8 cellular contexts compared by ENCODE assay signal in the genomic region with DNA sequence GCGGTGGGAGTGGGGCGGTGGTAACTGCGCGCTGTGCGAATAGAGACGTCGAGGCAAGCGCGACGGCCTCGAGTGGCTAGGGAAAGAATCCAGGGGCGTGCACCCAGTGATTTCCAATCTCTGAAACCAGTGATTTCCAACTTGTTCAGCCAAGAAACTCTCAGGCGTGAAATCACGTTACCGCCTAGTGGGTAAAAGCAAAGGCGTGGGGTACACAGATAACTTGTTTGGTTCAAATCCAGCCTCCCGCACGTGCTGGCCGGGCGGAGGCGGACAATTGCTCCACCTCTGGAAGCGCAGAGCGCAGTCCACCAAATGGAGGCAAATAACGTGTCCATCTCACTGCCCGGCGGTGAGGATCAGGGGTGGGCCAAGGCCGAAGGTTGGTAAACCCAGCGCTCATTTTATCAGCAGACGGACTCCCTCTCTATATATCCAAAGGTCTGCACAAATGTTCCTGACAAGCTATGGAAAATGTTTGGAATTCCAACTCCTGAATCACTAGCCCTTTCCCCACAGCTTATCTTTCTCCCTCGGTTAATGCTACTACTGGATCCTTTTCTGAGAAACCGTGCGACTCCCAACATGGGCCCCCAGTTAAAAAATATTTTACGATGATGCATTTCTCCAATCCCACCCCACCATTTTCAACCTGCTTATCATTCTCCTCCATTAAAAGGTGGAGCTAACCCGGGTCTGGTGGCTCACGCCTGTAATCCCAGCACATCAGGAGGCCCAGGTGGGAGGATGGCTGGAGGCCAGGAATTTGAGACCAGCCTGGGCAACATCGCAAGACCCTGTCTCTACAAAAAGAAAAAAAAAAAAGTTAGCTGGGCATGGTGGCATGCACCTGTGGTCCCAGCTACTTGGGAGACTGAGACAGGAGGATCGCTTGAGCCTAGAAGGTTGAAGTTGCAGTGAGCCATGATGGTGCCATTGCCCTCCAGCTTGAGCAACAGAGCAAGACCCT. TPM values are rescaled to one million over a fixed set of nuclear protein-coding genes. Genes with fewer than 3 reads are reported as not detected.
DNase-seq lines count a peak whose midpoint lies in the region; ATAC-seq and TF ChIP-seq lines count a peak whose summit lies in the region.

No MANE protein-coding gene starts in this region.

- 0 out of 2 replicates have a peak, but pooled peaks have one; percentile 18 for TF ChIP-seq CTCF in VCaP (conservative IDR thresholded peaks at IDR 0.05)
- peak; percentile 24 for TF ChIP-seq CTCF in fibroblast of the aortic adventitia (IDR thresholded peaks at IDR 0.05; ENCODE audit: insufficient read depth, low read length)
- TF ChIP-seq CTCF in osteoblast (IDR thresholded peaks at IDR 0.05; ENCODE audit: extremely low read depth, low read depth, low read length) = no peak

- H2AFZ ChIP-seq in osteoblast (ENCODE audit: low read length) = peak overlapping the region; percentile 90

- H3K36me3 ChIP-seq in H7 (replicated peaks; ENCODE audit: control insufficient read depth, insufficient read depth, low read length) (no peaks in the 10 kb centered on the region), osteoblast (ENCODE audit: insufficient read depth, low read length) (no peaks in the 10 kb centered on the region)

- H3K27me3 ChIP-seq in H7 (ENCODE audit: control insufficient read depth, insufficient read depth, low read length) (peaks cover 4% of the 10 kb centered on the region; the same call in 1 of the 2 replicates), osteoblast (ENCODE audit: insufficient read depth, low read length) (no peaks in the 10 kb centered on the region)

- DNase-seq in H7 (peak; percentile 62), fibroblast of the aortic adventitia (ENCODE audit: low read depth) (peak; percentile 85), osteoblast (ENCODE audit: insufficient read length, low spot score, missing footprints) (peak; percentile 89), HT-29 (ENCODE audit: low spot score) (no peak), DMS79 (lab: John Stamatoyannopoulos, UW) (no peak), ecto neural progenitor cell (ENCODE audit: low spot score) (no peak)

- H4K20me1 ChIP-seq in osteoblast (ENCODE audit: insufficient read depth, low read length) = peaks cover 18% of the 10 kb centered on the region

- no peaks in the 10 kb centered on the region for H3K9me3 ChIP-seq in osteoblast (ENCODE audit: low read depth, low read length)

- no peak for ATAC-seq in GM19463 (IDR thresholded peaks at IDR 0.05; ENCODE audit: unreplicated experiment)

- peaks cover 32% of the 10 kb centered on the region for H3K79me2 ChIP-seq in osteoblast (ENCODE audit: insufficient read depth, low read length)

- H3K4me2 ChIP-seq in osteoblast (ENCODE audit: insufficient read depth, low read length) = peak overlapping the region; percentile 87

- H3K27ac ChIP-seq in VCaP = peak overlapping the region; percentile 98
- H3K27ac ChIP-seq in osteoblast (ENCODE audit: low read depth, low read length) = peak overlapping the region; percentile 41

- H3K4me3 ChIP-seq in H7 (ENCODE audit: insufficient read depth, low read depth, low read length) (peak overlapping the region; percentile 59), fibroblast of the aortic adventitia (ENCODE audit: low read depth, low read length) (peak overlapping the region; percentile 77), osteoblast (ENCODE audit: insufficient read depth, low read length) (peak overlapping the region; percentile 76)

- H3K4me1 ChIP-seq in osteoblast (ENCODE audit: insufficient read depth, low read length) = peaks cover 15% of the 10 kb centered on the region

RNA-seq across cellular contexts. Expression of gene FNBP1, which starts 0.9 kb away (rescaled TPM):
- 16.0 and 19.6 TPM in 2 replicates for total RNA-seq in H7 (2014; rRNA removed; shearing (Covaris generic))
- total RNA-seq in fibroblast of the aortic adventitia (ENCODE audit: low replicate concordance) = 44.4 and 57.9 TPM in 2 replicates
- 31.8 and 35.9 TPM in 2 replicates for total RNA-seq in osteoblast
- 2.4 and 3.1 TPM in 2 replicates for total RNA-seq in HT-29 (2014; rRNA removed; shearing (Covaris generic))

RNA-seq across cellular contexts. Expression of gene GPR107, which starts 9.8 kb away (rescaled TPM):
- 13.0 and 18.0 TPM in 2 replicates for total RNA-seq in H7 (2014; rRNA removed; shearing (Covaris generic))
- 11.5 and 30.9 TPM in 2 replicates for total RNA-seq in fibroblast of the aortic adventitia (ENCODE audit: low replicate concordance)
- total RNA-seq in osteoblast = 25.3 and 30.1 TPM in 2 replicates
- total RNA-seq in HT-29 (2014; rRNA removed; shearing (Covaris generic)) = 12.0 and 13.8 TPM in 2 replicates

Comparison
In these comparisons a context has a peak if more than half of its experiments do, and no peak if none do; other contexts are left out.
1. DNase-seq: peak in H7 (single experiment), fibroblast of the aortic adventitia (single experiment) and osteoblast (single experiment); none in HT-29 (single experiment), DMS79 (single experiment) and ecto neural progenitor cell (single experiment).
2. Peak in every context shown above with its lines, with median percentiles within 50 percentile points of each other: H3K4me3 ChIP-seq.